ENCODE assay signal across 1 cellular context in the genomic region with DNA sequence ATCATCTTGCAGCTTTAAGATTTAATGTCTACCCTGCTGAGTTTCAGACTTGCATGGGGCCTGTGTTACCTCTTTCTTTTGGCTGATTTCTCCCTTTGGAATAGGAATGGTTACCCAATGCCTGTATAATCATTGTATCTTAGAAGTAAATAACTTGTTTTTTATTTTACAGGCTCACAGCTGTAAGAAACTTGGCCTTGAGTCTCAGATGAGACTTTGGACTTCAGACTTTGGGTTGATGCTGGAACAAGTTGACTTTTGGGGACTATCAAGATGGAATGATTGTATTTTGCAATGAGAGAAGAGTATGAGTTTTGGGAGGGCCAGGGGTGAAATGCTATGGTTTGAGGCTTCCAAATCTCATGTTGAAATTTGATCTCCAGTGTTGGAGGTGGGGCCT.
TF ChIP-seq lines count a peak whose summit lies in the region.

No MANE protein-coding gene starts in this region.

TF ChIP-seq in HepG2, 621 proteins besides CTCF, POLR2A, EP300 and RAD21 (continued from another document):
- TF ChIP-seq, protein P1, sequence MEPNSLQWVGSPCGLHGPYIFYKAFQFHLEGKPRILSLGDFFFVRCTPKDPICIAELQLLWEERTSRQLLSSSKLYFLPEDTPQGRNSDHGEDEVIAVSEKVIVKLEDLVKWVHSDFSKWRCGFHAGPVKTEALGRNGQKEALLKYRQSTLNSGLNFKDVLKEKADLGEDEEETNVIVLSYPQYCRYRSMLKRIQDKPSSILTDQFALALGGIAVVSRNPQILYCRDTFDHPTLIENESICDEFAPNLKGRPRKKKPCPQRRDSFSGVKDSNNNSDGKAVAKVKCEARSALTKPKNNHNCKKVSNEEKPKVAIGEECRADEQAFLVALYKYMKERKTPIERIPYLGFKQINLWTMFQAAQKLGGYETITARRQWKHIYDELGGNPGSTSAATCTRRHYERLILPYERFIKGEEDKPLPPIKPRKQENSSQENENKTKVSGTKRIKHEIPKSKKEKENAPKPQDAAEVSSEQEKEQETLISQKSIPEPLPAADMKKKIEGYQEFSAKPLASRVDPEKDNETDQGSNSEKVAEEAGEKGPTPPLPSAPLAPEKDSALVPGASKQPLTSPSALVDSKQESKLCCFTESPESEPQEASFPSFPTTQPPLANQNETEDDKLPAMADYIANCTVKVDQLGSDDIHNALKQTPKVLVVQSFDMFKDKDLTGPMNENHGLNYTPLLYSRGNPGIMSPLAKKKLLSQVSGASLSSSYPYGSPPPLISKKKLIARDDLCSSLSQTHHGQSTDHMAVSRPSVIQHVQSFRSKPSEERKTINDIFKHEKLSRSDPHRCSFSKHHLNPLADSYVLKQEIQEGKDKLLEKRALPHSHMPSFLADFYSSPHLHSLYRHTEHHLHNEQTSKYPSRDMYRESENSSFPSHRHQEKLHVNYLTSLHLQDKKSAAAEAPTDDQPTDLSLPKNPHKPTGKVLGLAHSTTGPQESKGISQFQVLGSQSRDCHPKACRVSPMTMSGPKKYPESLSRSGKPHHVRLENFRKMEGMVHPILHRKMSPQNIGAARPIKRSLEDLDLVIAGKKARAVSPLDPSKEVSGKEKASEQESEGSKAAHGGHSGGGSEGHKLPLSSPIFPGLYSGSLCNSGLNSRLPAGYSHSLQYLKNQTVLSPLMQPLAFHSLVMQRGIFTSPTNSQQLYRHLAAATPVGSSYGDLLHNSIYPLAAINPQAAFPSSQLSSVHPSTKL (CRISPR knock-in tag; IDR thresholded peaks at IDR 0.05): 0 out of 2 replicates have a peak, but pooled peaks have one; percentile 28
- TF ChIP-seq, protein P2, sequence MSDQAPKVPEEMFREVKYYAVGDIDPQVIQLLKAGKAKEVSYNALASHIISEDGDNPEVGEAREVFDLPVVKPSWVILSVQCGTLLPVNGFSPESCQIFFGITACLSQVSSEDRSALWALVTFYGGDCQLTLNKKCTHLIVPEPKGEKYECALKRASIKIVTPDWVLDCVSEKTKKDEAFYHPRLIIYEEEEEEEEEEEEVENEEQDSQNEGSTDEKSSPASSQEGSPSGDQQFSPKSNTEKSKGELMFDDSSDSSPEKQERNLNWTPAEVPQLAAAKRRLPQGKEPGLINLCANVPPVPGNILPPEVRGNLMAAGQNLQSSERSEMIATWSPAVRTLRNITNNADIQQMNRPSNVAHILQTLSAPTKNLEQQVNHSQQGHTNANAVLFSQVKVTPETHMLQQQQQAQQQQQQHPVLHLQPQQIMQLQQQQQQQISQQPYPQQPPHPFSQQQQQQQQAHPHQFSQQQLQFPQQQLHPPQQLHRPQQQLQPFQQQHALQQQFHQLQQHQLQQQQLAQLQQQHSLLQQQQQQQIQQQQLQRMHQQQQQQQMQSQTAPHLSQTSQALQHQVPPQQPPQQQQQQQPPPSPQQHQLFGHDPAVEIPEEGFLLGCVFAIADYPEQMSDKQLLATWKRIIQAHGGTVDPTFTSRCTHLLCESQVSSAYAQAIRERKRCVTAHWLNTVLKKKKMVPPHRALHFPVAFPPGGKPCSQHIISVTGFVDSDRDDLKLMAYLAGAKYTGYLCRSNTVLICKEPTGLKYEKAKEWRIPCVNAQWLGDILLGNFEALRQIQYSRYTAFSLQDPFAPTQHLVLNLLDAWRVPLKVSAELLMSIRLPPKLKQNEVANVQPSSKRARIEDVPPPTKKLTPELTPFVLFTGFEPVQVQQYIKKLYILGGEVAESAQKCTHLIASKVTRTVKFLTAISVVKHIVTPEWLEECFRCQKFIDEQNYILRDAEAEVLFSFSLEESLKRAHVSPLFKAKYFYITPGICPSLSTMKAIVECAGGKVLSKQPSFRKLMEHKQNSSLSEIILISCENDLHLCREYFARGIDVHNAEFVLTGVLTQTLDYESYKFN (CRISPR knock-in tag; conservative IDR thresholded peaks at IDR 0.05): 0 out of 2 replicates have a peak, but pooled peaks have one; percentile 17
- TF ChIP-seq, protein P3, sequence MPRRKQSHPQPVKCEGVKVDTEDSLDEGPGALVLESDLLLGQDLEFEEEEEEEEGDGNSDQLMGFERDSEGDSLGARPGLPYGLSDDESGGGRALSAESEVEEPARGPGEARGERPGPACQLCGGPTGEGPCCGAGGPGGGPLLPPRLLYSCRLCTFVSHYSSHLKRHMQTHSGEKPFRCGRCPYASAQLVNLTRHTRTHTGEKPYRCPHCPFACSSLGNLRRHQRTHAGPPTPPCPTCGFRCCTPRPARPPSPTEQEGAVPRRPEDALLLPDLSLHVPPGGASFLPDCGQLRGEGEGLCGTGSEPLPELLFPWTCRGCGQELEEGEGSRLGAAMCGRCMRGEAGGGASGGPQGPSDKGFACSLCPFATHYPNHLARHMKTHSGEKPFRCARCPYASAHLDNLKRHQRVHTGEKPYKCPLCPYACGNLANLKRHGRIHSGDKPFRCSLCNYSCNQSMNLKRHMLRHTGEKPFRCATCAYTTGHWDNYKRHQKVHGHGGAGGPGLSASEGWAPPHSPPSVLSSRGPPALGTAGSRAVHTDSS (CRISPR knock-in tag; conservative IDR thresholded peaks at IDR 0.05): no peak
- TF ChIP-seq ZNF766 (CRISPR knock-in tag; IDR thresholded peaks at IDR 0.05; ENCODE audit: borderline replicate concordance) (0 out of 2 replicates have a peak, but pooled peaks have one; percentile 1), HNF4A (CRISPR knock-in tag; IDR thresholded peaks at IDR 0.05) (peak; percentile 68), ZNF12 (CRISPR knock-in tag; IDR thresholded peaks at IDR 0.05) (no peak), NCOR1 (IDR thresholded peaks at IDR 0.05; ENCODE audit: borderline replicate concordance, low read length) (peak; percentile 40; the same call in 1 of the 2 replicates), ZNF317 (CRISPR knock-in tag; IDR thresholded peaks at IDR 0.05) (no peak), ATAD3A (CRISPR knock-in tag; IDR thresholded peaks at IDR 0.05) (no peak), SRF (IDR thresholded peaks at IDR 0.05; ENCODE audit: low read depth, low read length) (no peak)
- TF ChIP-seq, protein P4, sequence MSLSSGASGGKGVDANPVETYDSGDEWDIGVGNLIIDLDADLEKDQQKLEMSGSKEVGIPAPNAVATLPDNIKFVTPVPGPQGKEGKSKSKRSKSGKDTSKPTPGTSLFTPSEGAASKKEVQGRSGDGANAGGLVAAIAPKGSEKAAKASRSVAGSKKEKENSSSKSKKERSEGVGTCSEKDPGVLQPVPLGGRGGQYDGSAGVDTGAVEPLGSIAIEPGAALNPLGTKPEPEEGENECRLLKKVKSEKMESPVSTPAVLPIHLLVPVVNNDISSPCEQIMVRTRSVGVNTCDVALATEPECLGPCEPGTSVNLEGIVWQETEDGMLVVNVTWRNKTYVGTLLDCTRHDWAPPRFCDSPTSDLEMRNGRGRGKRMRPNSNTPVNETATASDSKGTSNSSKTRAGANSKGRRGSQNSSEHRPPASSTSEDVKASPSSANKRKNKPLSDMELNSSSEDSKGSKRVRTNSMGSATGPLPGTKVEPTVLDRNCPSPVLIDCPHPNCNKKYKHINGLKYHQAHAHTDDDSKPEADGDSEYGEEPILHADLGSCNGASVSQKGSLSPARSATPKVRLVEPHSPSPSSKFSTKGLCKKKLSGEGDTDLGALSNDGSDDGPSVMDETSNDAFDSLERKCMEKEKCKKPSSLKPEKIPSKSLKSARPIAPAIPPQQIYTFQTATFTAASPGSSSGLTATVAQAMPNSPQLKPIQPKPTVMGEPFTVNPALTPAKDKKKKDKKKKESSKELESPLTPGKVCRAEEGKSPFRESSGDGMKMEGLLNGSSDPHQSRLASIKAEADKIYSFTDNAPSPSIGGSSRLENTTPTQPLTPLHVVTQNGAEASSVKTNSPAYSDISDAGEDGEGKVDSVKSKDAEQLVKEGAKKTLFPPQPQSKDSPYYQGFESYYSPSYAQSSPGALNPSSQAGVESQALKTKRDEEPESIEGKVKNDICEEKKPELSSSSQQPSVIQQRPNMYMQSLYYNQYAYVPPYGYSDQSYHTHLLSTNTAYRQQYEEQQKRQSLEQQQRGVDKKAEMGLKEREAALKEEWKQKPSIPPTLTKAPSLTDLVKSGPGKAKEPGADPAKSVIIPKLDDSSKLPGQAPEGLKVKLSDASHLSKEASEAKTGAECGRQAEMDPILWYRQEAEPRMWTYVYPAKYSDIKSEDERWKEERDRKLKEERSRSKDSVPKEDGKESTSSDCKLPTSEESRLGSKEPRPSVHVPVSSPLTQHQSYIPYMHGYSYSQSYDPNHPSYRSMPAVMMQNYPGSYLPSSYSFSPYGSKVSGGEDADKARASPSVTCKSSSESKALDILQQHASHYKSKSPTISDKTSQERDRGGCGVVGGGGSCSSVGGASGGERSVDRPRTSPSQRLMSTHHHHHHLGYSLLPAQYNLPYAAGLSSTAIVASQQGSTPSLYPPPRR (CRISPR knock-in tag; IDR thresholded peaks at IDR 0.05; ENCODE audit: borderline replicate concordance): no peak
